ENCODE assay signal across 9 cellular contexts in the genomic region with DNA sequence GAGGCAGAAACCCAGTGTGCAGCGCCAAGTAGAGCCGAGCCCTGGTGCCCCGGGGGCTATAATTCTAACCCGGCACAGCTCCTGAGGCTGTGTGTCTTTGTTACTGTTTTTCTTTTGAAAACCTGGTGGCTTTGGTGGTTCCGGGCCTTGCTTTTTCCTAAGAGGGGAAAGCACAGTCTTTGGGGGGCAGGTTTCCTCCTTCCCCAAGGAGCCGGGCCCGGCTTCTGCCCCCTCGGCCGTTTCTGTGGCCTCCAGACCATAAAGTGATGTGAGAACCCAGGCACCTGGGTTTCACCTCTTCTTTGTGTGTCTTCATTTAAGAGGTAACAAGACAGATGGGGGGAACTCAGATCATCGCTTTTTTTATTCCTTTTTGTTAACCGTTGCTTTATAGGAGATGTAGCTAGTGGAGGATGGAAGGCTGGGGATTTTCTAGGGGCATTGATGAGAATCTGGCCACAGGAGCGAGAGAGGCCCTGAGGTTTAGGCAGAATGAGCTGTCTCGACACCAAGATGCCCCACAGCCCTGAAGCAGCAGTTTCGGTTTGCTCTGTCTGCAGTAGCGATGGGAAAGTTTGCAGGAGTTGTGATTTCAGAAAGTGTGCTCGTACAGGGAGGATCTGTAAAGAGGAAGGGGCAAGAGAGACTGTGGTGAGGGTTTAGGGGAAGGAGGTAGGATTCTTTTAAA.
DNase-seq lines count a peak whose midpoint lies in the region; ATAC-seq and TF ChIP-seq lines count a peak whose summit lies in the region.
"Had no signal": no experiment of that assay in that cellular context is flagged by ENCODE, and none has a peak within 500 bp of the region (broad histone marks: within the 10 kb centered on the region; RNA-seq: fewer than 3 reads in every experiment).

No MANE protein-coding gene starts in this region.

- TF ChIP-seq CTCF in IMR-90 (conservative IDR thresholded peaks at IDR 0.05; ENCODE audit: low read depth, low read length) (no peak), MCF 10A (IDR thresholded peaks at IDR 0.05; ENCODE audit: unreplicated experiment) (no peak), breast epithelium (IDR thresholded peaks at IDR 0.05) (no peak)

- H3K4ac ChIP-seq in IMR-90 (ENCODE audit: low read depth, low read length) = no peak overlapping the region

- no peak overlapping the region for H2BK5ac ChIP-seq in IMR-90 (ENCODE audit: low read depth, low read length, poor library complexity, severe bottlenecking)

- no peak overlapping the region for H3K9ac ChIP-seq in IMR-90 (ENCODE audit: low read depth, low read length)

- H2BK15ac ChIP-seq in IMR-90 (ENCODE audit: low read depth, low read length) = no peak overlapping the region

- H3K36me3 Mint-ChIP-seq in naive B cell (peaks cover 4 to 17% of the 10 kb centered on the region in 2 donors), MCF 10A (ENCODE audit: insufficient read depth, unreplicated experiment) (no peaks in the 10 kb centered on the region)

- H3K27ac ChIP-seq in IMR-90 (ENCODE audit: insufficient read depth, low read length) = no peak overlapping the region
- peak overlapping the region in 1 of 2 donors; percentile 50 for H3K27ac ChIP-seq in breast epithelium

- peak overlapping the region in 4 of 6 donors; percentile 16 to 90 (median 43) for H3K27ac Mint-ChIP-seq in naive B cell
- no peak overlapping the region for H3K27ac Mint-ChIP-seq in MCF 10A (ENCODE audit: low read depth, unreplicated experiment)

- H3K23ac ChIP-seq in IMR-90 (ENCODE audit: low read depth, low read length) = no peak overlapping the region

- DNase-seq in IMR-90 (no peak), naive B cell (no peak), ecto neural progenitor cell (ENCODE audit: low spot score) (no peak), MCF 10A (ENCODE audit: unreplicated experiment) (no peak), breast epithelium (ENCODE audit: low spot score in 2 of 2) (no peak), COLO829 (ENCODE audit: low spot score) (no peak)

- no peak overlapping the region for H4K5ac ChIP-seq in IMR-90 (ENCODE audit: low read depth, low read length)

- no TSS peak for BruUV-seq in IMR-90 (replicated peaks; lab: Mats Ljungman, UMichigan)
- no TSS peak for BruUV-seq in MCF 10A (replicated peaks; lab: Mats Ljungman, UMichigan)

- POLR2A ChIA-PET in IMR-90 (lab: Charles Lee; ENCODE audit: unreplicated experiment) (no interaction called here), MCF 10A (lab: Yijun Ruan, JAX) (no interaction called here)

- dilution Hi-C loops in IMR-90 (cut with HindIII; ENCODE audit: low sequenced_read_pairs, unreplicated experiment) = no loop called here

- H4K91ac ChIP-seq in IMR-90 (ENCODE audit: insufficient read depth, low read depth, low read length) = no peak overlapping the region

- no peaks in the 10 kb centered on the region for H3K4me1 ChIP-seq in IMR-90 (ENCODE audit: control insufficient read depth, insufficient read depth, low read length)
- H3K4me1 ChIP-seq in breast epithelium = no peaks in the 10 kb centered on the region
- H3K4me1 ChIP-seq: HAP-1 had no signal

- H3K56ac ChIP-seq in IMR-90 (ENCODE audit: extremely low read depth, insufficient read depth, low read length) = no peak overlapping the region

- H3K36me3 ChIP-seq in IMR-90 (ENCODE audit: control insufficient read depth, insufficient read depth, low read length) (peaks cover 4% of the 10 kb centered on the region; the same call in 1 of the 2 replicates), breast epithelium (no peaks in the 10 kb centered on the region)
- H3K36me3 ChIP-seq: HAP-1 had no signal

- H3K4me3 Mint-ChIP-seq in naive B cell = peak overlapping the region in 4 of 8 donors; percentile 5 to 65 (median 25)
- H3K4me3 Mint-ChIP-seq in MCF 10A (ENCODE audit: unreplicated experiment) = no peak overlapping the region

- peak overlapping the region; percentile 43 for H2AK9ac ChIP-seq in IMR-90 (replicated peaks; ENCODE audit: low read depth, low read length, poor library complexity)

- no peak overlapping the region for H2AFZ ChIP-seq in IMR-90 (replicated peaks; ENCODE audit: low read length, poor library complexity)

- no peaks in the 10 kb centered on the region for H3K27me3 Mint-ChIP-seq in naive B cell
- H3K27me3 Mint-ChIP-seq in MCF 10A (ENCODE audit: insufficient read depth, unreplicated experiment) = no peaks in the 10 kb centered on the region

- CTCF ChIA-PET in IMR-90 (lab: Yijun Ruan, JAX) (no interaction called here), MCF 10A (lab: Yijun Ruan, JAX) (no interaction called here)

- no peaks in the 10 kb centered on the region for H3K9me1 ChIP-seq in IMR-90 (ENCODE audit: insufficient read depth, low read length)

- no peak for TF ChIP-seq RAD21 in IMR-90 (IDR thresholded peaks at IDR 0.05; ENCODE audit: low read length)

- no peaks in the 10 kb centered on the region for H4K20me1 ChIP-seq in IMR-90 (ENCODE audit: insufficient read depth, low read length)

- 87% methylated on average over 5 of the region's 16 CpGs; no CpG with 5 or more reads in 1 of the 2 experiments for WGBS in IMR-90 (ENCODE audit: extremely low coverage in 2 of 2, insufficient read length in 1 of 2), 2 experiments

- no peaks in the 10 kb centered on the region for H3K27me3 ChIP-seq in IMR-90 (ENCODE audit: control insufficient read depth, insufficient read depth, low read length)
- H3K27me3 ChIP-seq in breast epithelium = no peaks in the 10 kb centered on the region

- in situ Hi-C loops in IMR-90 (cut with MboI; ENCODE audit: low sequenced_read_pairs) = no loop called here

- ATAC-seq in GM18868 (IDR thresholded peaks at IDR 0.05; ENCODE audit: unreplicated experiment) (peak; percentile 84), GM21737 (IDR thresholded peaks at IDR 0.05; ENCODE audit: unreplicated experiment) (peak; percentile 86), IMR-90 (ENCODE audit: low read depth) (no peak), naive B cell (ENCODE audit: low read depth in 2 of 2) (peak in 1 of 2 donors; percentile 37)

- no peak overlapping the region for H4K8ac ChIP-seq in IMR-90 (ENCODE audit: low read depth in 2 of 2, low read length in 2 of 2)

- no peak for TF ChIP-seq POLR2A in IMR-90 (IDR thresholded peaks at IDR 0.05; ENCODE audit: low read depth, low read length)
- TF ChIP-seq POLR2A in breast epithelium (IDR thresholded peaks at IDR 0.05) = no peak

- intact Hi-C loops in IMR-90 (cut with micrococcal nuclease) (no loop called here), MCF 10A (cut with micrococcal nuclease) (no loop called here), breast epithelium (cut with DNase I; ENCODE audit: low total_unique reads) (no loop called here)

- H3K4me1 Mint-ChIP-seq in naive B cell (peaks cover 5 to 18% (median 7%) of the 10 kb centered on the region in 3 donors), MCF 10A (ENCODE audit: insufficient read depth, unreplicated experiment) (no peaks in the 10 kb centered on the region)

- H2BK120ac ChIP-seq in IMR-90 (ENCODE audit: low read depth, low read length) = no peak overlapping the region

- H3K9me3 ChIP-seq in IMR-90 (ENCODE audit: control insufficient read depth, insufficient read depth, low read length) = no peaks in the 10 kb centered on the region
- H3K9me3 ChIP-seq in breast epithelium = no peaks in the 10 kb centered on the region
- H3K9me3 ChIP-seq: HAP-1 had no signal

- H3K79me1 ChIP-seq in IMR-90 (ENCODE audit: low read depth in 1 of 2, low read length in 2 of 2) = no peaks in the 10 kb centered on the region; a peak in 1 of 4 replicates

- H3K9me3 Mint-ChIP-seq in naive B cell = no peaks in the 10 kb centered on the region
- H3K9me3 Mint-ChIP-seq in MCF 10A (ENCODE audit: unreplicated experiment) = peaks cover 7% of the 10 kb centered on the region

- no peak overlapping the region for H3K14ac ChIP-seq in IMR-90 (replicated peaks; ENCODE audit: low read depth, low read length)

- no peak overlapping the region for H3K18ac ChIP-seq in IMR-90 (ENCODE audit: low read depth, low read length)

- no peak overlapping the region for H3K4me2 ChIP-seq in IMR-90 (ENCODE audit: low read depth, low read length)

- H2AK5ac ChIP-seq in IMR-90 (ENCODE audit: low read depth, low read length) = no peak overlapping the region

- no peak overlapping the region for H2BK20ac ChIP-seq in IMR-90 (ENCODE audit: low read depth, low read length)

- H3K4me3 ChIP-seq in IMR-90 (ENCODE audit: insufficient read depth, low read depth, low read length) = no peak overlapping the region
- H3K4me3 ChIP-seq in breast epithelium = peak overlapping the region in 1 of 3 donors; percentile 15
- H3K4me3 ChIP-seq: HAP-1 had no signal

TF ChIP-seq in IMR-90, 13 proteins besides CTCF, POLR2A, EP300 and RAD21 (continues in another document):
- TF ChIP-seq MAFK (IDR thresholded peaks at IDR 0.05; ENCODE audit: low read depth, low read length) (no peak), NFE2L2 (IDR thresholded peaks at IDR 0.05; ENCODE audit: low read depth, low read length) (no peak), BHLHE40 (IDR thresholded peaks at IDR 0.05; ENCODE audit: low read depth, low read length) (no peak), MAZ (IDR thresholded peaks at IDR 0.05; ENCODE audit: borderline replicate concordance, low read depth, low read length) (no peak), SMC3 (IDR thresholded peaks at IDR 0.05; ENCODE audit: low read depth, low read length) (no peak), RCOR1 (IDR thresholded peaks at IDR 0.05; ENCODE audit: insufficient replicate concordance, low read length) (no peak), MXI1 (IDR thresholded peaks at IDR 0.05; ENCODE audit: borderline replicate concordance, low read depth, low read length) (no peak), CEBPB (IDR thresholded peaks at IDR 0.05; ENCODE audit: low read depth, low read length) (no peak), RFX5 (IDR thresholded peaks at IDR 0.05; ENCODE audit: low read depth, low read length) (no peak), CHD1 (IDR thresholded peaks at IDR 0.05; ENCODE audit: low read depth, low read length) (no peak)
- TF ChIP-seq, protein P1, sequence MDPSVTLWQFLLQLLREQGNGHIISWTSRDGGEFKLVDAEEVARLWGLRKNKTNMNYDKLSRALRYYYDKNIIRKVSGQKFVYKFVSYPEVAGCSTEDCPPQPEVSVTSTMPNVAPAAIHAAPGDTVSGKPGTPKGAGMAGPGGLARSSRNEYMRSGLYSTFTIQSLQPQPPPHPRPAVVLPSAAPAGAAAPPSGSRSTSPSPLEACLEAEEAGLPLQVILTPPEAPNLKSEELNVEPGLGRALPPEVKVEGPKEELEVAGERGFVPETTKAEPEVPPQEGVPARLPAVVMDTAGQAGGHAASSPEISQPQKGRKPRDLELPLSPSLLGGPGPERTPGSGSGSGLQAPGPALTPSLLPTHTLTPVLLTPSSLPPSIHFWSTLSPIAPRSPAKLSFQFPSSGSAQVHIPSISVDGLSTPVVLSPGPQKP (IDR thresholded peaks at IDR 0.05; ENCODE audit: borderline replicate concordance, low read depth, low read length) = no peak
